ENCODE assay signal across 14 cellular contexts in genomic region chr5:32785639-32786216, GRCh38.
DNase-seq lines count a peak whose midpoint lies in the region; ATAC-seq, FAIRE-seq and TF ChIP-seq lines count a peak whose summit lies in the region.
"Had no signal": no experiment of that assay in that cellular context is flagged by ENCODE, and none has a peak within 500 bp of the region (broad histone marks: within the 10 kb centered on the region; RNA-seq: fewer than 3 reads in every experiment).

No MANE protein-coding gene starts in this region.

- in situ Hi-C loops in KBM-7 (cut with MboI; ENCODE audit: low pct_unique_long_range_greater_than_20kb, low sequenced_read_pairs) = no loop called here

- peaks cover 4% of the 10 kb centered on the region for H3K36me3 ChIP-seq in left ventricle myocardium inferior

- peak; percentile 79 for DNase-seq in RCC 7860 (ENCODE audit: low spot score)
- peak; percentile 65 for DNase-seq in epidermal melanocyte (ENCODE audit: insufficient read length, low spot score)
- DNase-seq in sciatic nerve (ENCODE audit: low spot score) = no peak
- DNase-seq in KBM-7 = no peak
- DNase-seq in SKM-1 treated with dmso at 0.1 percent for 144 hours (lab: John Stamatoyannopoulos, UW; ENCODE audit: unreplicated experiment) = no peak
- DNase-seq in left ventricle myocardium inferior = no peak
- DNase-seq: cerebellar nuclear complex, COR-L47, right cardiac atrium, tibial artery had no signal

- H3K4me1 ChIP-seq in left ventricle myocardium inferior = no peaks in the 10 kb centered on the region

- H3K27me3 ChIP-seq in left ventricle myocardium inferior (ENCODE audit: low read depth) = no peaks in the 10 kb centered on the region
- H3K27me3 ChIP-seq: tibial artery had no signal

- ATAC-seq in GM18907 (IDR thresholded peaks at IDR 0.05; ENCODE audit: unreplicated experiment) (peak; percentile 84), sciatic nerve (peak; percentile 22), HG02970 (IDR thresholded peaks at IDR 0.05; ENCODE audit: low FRiP score, unreplicated experiment) (no peak)
- ATAC-seq: Panc1, right cardiac atrium had no signal

- intact Hi-C loops in sciatic nerve (cut with DNase I) = no loop called here
- intact Hi-C loops in left ventricle myocardium inferior (cut with micrococcal nuclease) = no loop called here

- no peaks in the 10 kb centered on the region for H3K9me3 ChIP-seq in left ventricle myocardium inferior (replicated peaks)
- H3K9me3 ChIP-seq: tibial artery had no signal

- H3K27ac ChIP-seq in left ventricle myocardium inferior (replicated peaks) = no peak overlapping the region
- H3K27ac ChIP-seq: tibial artery, VCaP had no signal

- H3K4me3 ChIP-seq in left ventricle myocardium inferior = no peak overlapping the region
- H3K4me3 ChIP-seq: tibial artery had no signal

- TF ChIP-seq CTCF in left ventricle myocardium inferior (IDR thresholded peaks at IDR 0.05; ENCODE audit: borderline replicate concordance) = no peak

- FAIRE-seq in RCC 7860 (lab: Jason Lieb, UNC) = peak; percentile 88

Comparison
In these comparisons a context has a peak if more than half of its experiments do, and no peak if none do; other contexts are left out.
1. DNase-seq: peak in RCC 7860 (single experiment) and epidermal melanocyte (single experiment); none in sciatic nerve (single experiment), KBM-7 (single experiment), SKM-1 treated with dmso at 0.1 percent for 144 hours (single experiment) and left ventricle myocardium inferior (single experiment).